ENCODE assay signal across 29 cellular contexts in genomic region chr12:21634245-21634644, GRCh38. TPM values are rescaled to one million over a fixed set of nuclear protein-coding genes. Genes with fewer than 3 reads are reported as not detected.
"Had no signal": no experiment of that assay in that cellular context is flagged by ENCODE, and none has a peak within 500 bp of the region (broad histone marks: within the 10 kb centered on the region; RNA-seq: fewer than 3 reads in every experiment).

No MANE protein-coding gene starts in this region.

- H3K4me3 ChIP-seq: breast epithelium, coronary artery, heart right ventricle, sigmoid colon, smooth muscle cell, testis, uterus had no signal

- H3K4me2 ChIP-seq: smooth muscle cell had no signal

- H3K27me3 ChIP-seq: breast epithelium, heart right ventricle, sigmoid colon, testis, uterus had no signal

- H3K27ac ChIP-seq: breast epithelium, coronary artery, epithelial cell of prostate, heart right ventricle, sigmoid colon, testis, uterus had no signal

- H3K27ac Mint-ChIP-seq: activated CD4-positive, alpha-beta memory T cell treated with anti-CD3 and anti-CD28 coated beads, Interleukin-2, amount 10 ng/mL, durations not matched to agents 7 days and 5 days; activated T-helper 1 cell treated with anti-CD3 and anti-CD28 coated beads, Interleukin-12 subunit alpha, Interleukin-12 subunit beta, Interleukin-2, Interleukin-4 antibody, amounts not matched to agents 30 ng/mL and 10 ng/mL and 1 ng/mL, durations not matched to agents 14 hours and 24 hours and 36 hours; memory B cell; stimulated activated memory B cell treated with anti-CD40 and anti-IgM and Interleukin-4, amounts not matched to agents 10 μg/mL and 1 μg/mL and 100 μg/mL, for 72 hours; T-helper 1 cell treated with Interleukin-12 subunit alpha and Interleukin-12 subunit beta and Interleukin-4 antibody, amounts not matched to agents 30 μg/mL and 1 μg/mL, for 36 hours had no signal

- H3K9me3 Mint-ChIP-seq: activated CD4-positive, alpha-beta memory T cell treated with anti-CD3 and anti-CD28 coated beads, Interleukin-2, amount 10 ng/mL, durations not matched to agents 7 days and 5 days; activated naive CD4-positive, alpha-beta T cell treated with anti-CD3 and anti-CD28 coated beads, Interleukin-2, amount 50 U/mL, for 72 hours; activated T-helper 1 cell treated with anti-CD3 and anti-CD28 coated beads, Interleukin-12 subunit alpha, Interleukin-12 subunit beta, Interleukin-2, Interleukin-4 antibody, amounts not matched to agents 30 ng/mL and 10 ng/mL and 1 ng/mL, durations not matched to agents 14 hours and 24 hours and 36 hours; memory B cell; stimulated activated memory B cell treated with anti-CD40 and anti-IgM and Interleukin-4, amounts not matched to agents 10 μg/mL and 1 μg/mL and 100 μg/mL, for 72 hours; T-helper 1 cell treated with Interleukin-12 subunit alpha and Interleukin-12 subunit beta and Interleukin-4 antibody, amounts not matched to agents 30 μg/mL and 1 μg/mL, for 36 hours had no signal

- DNase-seq: activated CD4-positive, alpha-beta memory T cell treated with anti-CD3 and anti-CD28 coated beads, Interleukin-2, amount 10 ng/mL, durations not matched to agents 7 days and 5 days; activated CD4-positive, alpha-beta T cell treated with anti-CD3 and anti-CD28 coated beads for 48 hours; activated CD4-positive, CD25-positive, alpha-beta regulatory T cell; activated gamma-delta T cell; amniotic stem cell; cerebellar nuclear complex; heart right ventricle; left colon; occipital lobe; sigmoid colon; stimulated activated CD4-positive, alpha-beta T cell treated with anti-CD3 and anti-CD28 coated beads, Interleukin-15, amount 100 ng/mL, for 24 hours; T1000; testis; trophoblast cell; uterus had no signal

- H3K4me1 Mint-ChIP-seq: stimulated activated memory B cell treated with anti-CD40 and anti-IgM and Interleukin-4, amounts not matched to agents 10 μg/mL and 1 μg/mL and 100 μg/mL, for 72 hours had no signal

- H3K27me3 Mint-ChIP-seq: activated CD4-positive, alpha-beta memory T cell treated with anti-CD3 and anti-CD28 coated beads, Interleukin-2, amount 10 ng/mL, durations not matched to agents 7 days and 5 days; memory B cell; stimulated activated memory B cell treated with anti-CD40 and anti-IgM and Interleukin-4, amounts not matched to agents 10 μg/mL and 1 μg/mL and 100 μg/mL, for 72 hours had no signal

- H3K4me3 Mint-ChIP-seq: activated CD4-positive, alpha-beta memory T cell treated with anti-CD3 and anti-CD28 coated beads, Interleukin-2, amount 10 ng/mL, durations not matched to agents 7 days and 5 days; activated T-helper 1 cell treated with anti-CD3 and anti-CD28 coated beads, Interleukin-12 subunit alpha, Interleukin-12 subunit beta, Interleukin-2, Interleukin-4 antibody, amounts not matched to agents 30 ng/mL and 10 ng/mL and 1 ng/mL, durations not matched to agents 14 hours and 24 hours and 36 hours; memory B cell; stimulated activated memory B cell treated with anti-CD40 and anti-IgM and Interleukin-4, amounts not matched to agents 10 μg/mL and 1 μg/mL and 100 μg/mL, for 72 hours; T-helper 1 cell treated with Interleukin-12 subunit alpha and Interleukin-12 subunit beta and Interleukin-4 antibody, amounts not matched to agents 30 μg/mL and 1 μg/mL, for 36 hours had no signal

- H3K4me1 ChIP-seq: breast epithelium, sigmoid colon, testis, uterus had no signal

- FAIRE-seq: keratinocyte had no signal

- H3K9me3 ChIP-seq: breast epithelium, heart right ventricle, sigmoid colon, testis, uterus had no signal

- H3K36me3 ChIP-seq: breast epithelium, uterus had no signal

RNA-seq across cellular contexts. Expression of gene GYS2, which starts 29.6 kb away (rescaled TPM):
- total RNA-seq: activated CD4-positive, alpha-beta memory T cell treated with anti-CD3 and anti-CD28 coated beads, Interleukin-2, amount 10 ng/mL, durations not matched to agents 7 days and 5 days; activated naive CD4-positive, alpha-beta T cell treated with anti-CD3 and anti-CD28 coated beads, Interleukin-2, amount 50 U/mL, for 72 hours; fibroblast of villous mesenchyme; left colon; lower leg skin; occipital lobe; renal cortical epithelial cell; smooth muscle cell; testis; uterus had no signal
- polyA plus RNA-seq: keratinocyte, neural cell, sigmoid colon, smooth muscle cell had no signal
